In the genomic region with DNA sequence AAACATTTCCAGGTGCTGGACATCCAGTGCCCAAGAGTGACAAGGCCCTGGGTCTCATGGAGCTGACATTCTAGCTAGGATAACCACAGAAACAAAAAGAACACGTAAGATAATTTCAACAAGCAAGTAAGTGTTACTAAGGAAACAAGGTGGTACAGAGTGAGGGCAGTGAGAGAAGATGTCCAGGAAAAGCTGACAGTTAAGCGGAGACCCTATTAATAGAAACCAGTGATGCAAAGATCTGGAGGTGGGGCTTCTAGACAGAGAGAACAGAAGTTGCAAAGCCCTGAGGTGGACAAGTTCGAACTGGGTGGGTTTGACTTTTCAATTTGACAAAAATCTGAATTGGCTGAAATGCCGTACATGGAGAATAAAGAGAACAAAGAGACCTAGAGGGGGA, we compare ENCODE assay signal across 7 cellular contexts.
"Had no signal": no experiment of that assay in that cellular context is flagged by ENCODE, and none has a peak within 500 bp of the region (broad histone marks: within the 10 kb centered on the region; RNA-seq: fewer than 3 reads in every experiment).

No MANE protein-coding gene starts in this region.

- FAIRE-seq: HepG2, HTR-8/SVneo, K562 had no signal

- H3K27ac Mint-ChIP-seq: IgD-negative memory B cell had no signal

- H3K9me3 Mint-ChIP-seq: IgD-negative memory B cell had no signal

- H3K27ac ChIP-seq: HL-60 had no signal

- H3K4me1 Mint-ChIP-seq: IgD-negative memory B cell had no signal

- H3K4me3 ChIP-seq: K562 had no signal

- DNase-seq: IMR-90, KBM-7 had no signal

- ATAC-seq: HepG2, K562 had no signal
